ENCODE assay signal across 1 cellular context in genomic region chr5:95731571-95732554, GRCh38.
TF ChIP-seq lines count a peak whose summit lies in the region.

No MANE protein-coding gene starts in this region.

TF ChIP-seq in H1, 55 proteins besides CTCF, POLR2A, EP300 and RAD21:
- TF ChIP-seq TAF7 (optimal IDR thresholded peaks at IDR 0.05; ENCODE audit: borderline replicate concordance, low read depth, low read length) = no peak
- no peak for TF ChIP-seq POLR2AphosphoS5 (IDR thresholded peaks at IDR 0.05; ENCODE audit: low read depth, low read length)
- 0 out of 2 replicates have a peak, but pooled peaks have one; percentile 16 for TF ChIP-seq YY1 (IDR thresholded peaks at IDR 0.05; ENCODE audit: low read depth, low read length)
- TF ChIP-seq RBBP5 (IDR thresholded peaks at IDR 0.05; ENCODE audit: borderline replicate concordance, low read depth, low read length) = 0 out of 2 replicates have a peak, but pooled peaks have one; percentile 68
- TF ChIP-seq, protein P1, sequence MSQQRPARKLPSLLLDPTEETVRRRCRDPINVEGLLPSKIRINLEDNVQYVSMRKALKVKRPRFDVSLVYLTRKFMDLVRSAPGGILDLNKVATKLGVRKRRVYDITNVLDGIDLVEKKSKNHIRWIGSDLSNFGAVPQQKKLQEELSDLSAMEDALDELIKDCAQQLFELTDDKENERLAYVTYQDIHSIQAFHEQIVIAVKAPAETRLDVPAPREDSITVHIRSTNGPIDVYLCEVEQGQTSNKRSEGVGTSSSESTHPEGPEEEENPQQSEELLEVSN (IDR thresholded peaks at IDR 0.05) = peak; percentile 48
- peak; percentile 84 for TF ChIP-seq KDM4A (IDR thresholded peaks at IDR 0.05; ENCODE audit: low read depth, low read length, severe bottlenecking)
- no peak for TF ChIP-seq CEBPB (IDR thresholded peaks at IDR 0.05; ENCODE audit: low read depth, low read length)
- TF ChIP-seq SUZ12 (IDR thresholded peaks at IDR 0.05; ENCODE audit: low read length) = peak; percentile 77; the same call in 1 of the 2 replicates
- TF ChIP-seq HDAC2 (IDR thresholded peaks at IDR 0.05; ENCODE audit: borderline replicate concordance in 1 of 2, low read depth in 2 of 2, low read length in 2 of 2) = peak; percentile 32 to 61; a peak in 1 of 4 replicates
- TF ChIP-seq, protein P2, sequence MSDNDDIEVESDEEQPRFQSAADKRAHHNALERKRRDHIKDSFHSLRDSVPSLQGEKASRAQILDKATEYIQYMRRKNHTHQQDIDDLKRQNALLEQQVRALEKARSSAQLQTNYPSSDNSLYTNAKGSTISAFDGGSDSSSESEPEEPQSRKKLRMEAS (IDR thresholded peaks at IDR 0.05) = peak; percentile 91
- TF ChIP-seq TEAD4 (IDR thresholded peaks at IDR 0.05; ENCODE audit: low read depth, low read length) = peak; percentile 70
- TF ChIP-seq CBX8 (IDR thresholded peaks at IDR 0.05; ENCODE audit: borderline replicate concordance, low read depth, low read length) = no peak
- no peak for TF ChIP-seq BCL11A (IDR thresholded peaks at IDR 0.05; ENCODE audit: low read depth in 2 of 2, low read length in 2 of 2)
- TF ChIP-seq BRCA1 (IDR thresholded peaks at IDR 0.05; ENCODE audit: low read depth, low read length) = no peak
- no peak for TF ChIP-seq SP1 (IDR thresholded peaks at IDR 0.05; ENCODE audit: low read depth, low read length)
- no peak for TF ChIP-seq SRF (IDR thresholded peaks at IDR 0.05; ENCODE audit: low read depth, low read length)
- peak; percentile 98 for TF ChIP-seq ASH2L (IDR thresholded peaks at IDR 0.05; ENCODE audit: low read length)
- TF ChIP-seq BACH1 (IDR thresholded peaks at IDR 0.05; ENCODE audit: low read length) = peak; percentile 6; the same call in 1 of the 2 replicates
- TF ChIP-seq EZH2 (IDR thresholded peaks at IDR 0.05; ENCODE audit: low read depth, low read length, severe bottlenecking) = peak; percentile 54
